ENCODE assay signal across 22 cellular contexts in genomic region chr1:98672184-98672583, GRCh38. TPM values are rescaled to one million over a fixed set of nuclear protein-coding genes. Genes with fewer than 3 reads are reported as not detected.
"Had no signal": no experiment of that assay in that cellular context is flagged by ENCODE, and none has a peak within 500 bp of the region (broad histone marks: within the 10 kb centered on the region; RNA-seq: fewer than 3 reads in every experiment).

No MANE protein-coding gene starts in this region.

- H3K4me3 ChIP-seq: gastrocnemius medialis, ovary, prostate gland, spleen, upper lobe of left lung had no signal

- H3K9me3 Mint-ChIP-seq: activated naive CD4-positive, alpha-beta T cell treated with anti-CD3 and anti-CD28 coated beads, Interleukin-2, amount 50 U/mL, for 72 hours had no signal

- H3K27me3 ChIP-seq: brain microvascular endothelial cell, gastrocnemius medialis, neutrophil, ovary, spleen, upper lobe of left lung had no signal

- H3K27ac Mint-ChIP-seq: activated CD8-positive, alpha-beta T cell treated with anti-CD3 and anti-CD28 coated beads, Interleukin-2, amount 10 ng/mL, durations not matched to agents 7 days and 5 days; activated naive CD4-positive, alpha-beta T cell treated with anti-CD3 and anti-CD28 coated beads, Interleukin-2, amount 50 U/mL, for 72 hours; natural killer cell treated with Interleukin-12 subunit alpha and Interleukin-12 subunit beta and Interleukin-15 and Interleukin-18, amount 100 ng/mL, for 72 hours had no signal

- H3K36me3 ChIP-seq: brain microvascular endothelial cell, gastrocnemius medialis, neutrophil, ovary, prostate gland, spleen, upper lobe of left lung, WERI-Rb-1 had no signal

- DNase-seq: activated CD4-positive, alpha-beta T cell treated with anti-CD3 and anti-CD28 coated beads for 1 hour; activated CD4-positive, alpha-beta T cell treated with anti-CD3 and anti-CD28 coated beads, Interleukin-2, amount 50 U/mL, for 1 hour; activated CD8-positive, alpha-beta T cell treated with anti-CD3 and anti-CD28 coated beads, Interleukin-2, amount 10 ng/mL, durations not matched to agents 7 days and 5 days; activated gamma-delta T cell treated with Interleukin-2 at 50 U/mL for 16 hours; aorta; brain microvascular endothelial cell; central memory CD4-positive, alpha-beta T cell; effector memory CD4-positive, alpha-beta T cell; gastrocnemius medialis; head of caudate nucleus; hypothalamus; left ventricle myocardium superior; ovary; spleen; stimulated activated CD4-positive, alpha-beta T cell treated with anti-CD3 and anti-CD28 coated beads, Interleukin-4, amount 100 ng/mL, for 1 hour; stimulated activated naive CD4-positive, alpha-beta T cell; upper lobe of left lung; WERI-Rb-1 had no signal

- H3K36me3 Mint-ChIP-seq: activated naive CD4-positive, alpha-beta T cell treated with anti-CD3 and anti-CD28 coated beads, Interleukin-2, amount 50 U/mL, for 72 hours; natural killer cell treated with Interleukin-12 subunit alpha and Interleukin-12 subunit beta and Interleukin-15 and Interleukin-18, amount 100 ng/mL, for 72 hours had no signal

- H3K27ac ChIP-seq: brain microvascular endothelial cell, gastrocnemius medialis, neutrophil, ovary, prostate gland, spleen, upper lobe of left lung, WERI-Rb-1 had no signal

- H3K4me1 ChIP-seq: prostate gland, spleen had no signal

- H3K4me3 Mint-ChIP-seq: activated CD8-positive, alpha-beta T cell treated with anti-CD3 and anti-CD28 coated beads, Interleukin-2, amount 10 ng/mL, durations not matched to agents 7 days and 5 days; natural killer cell treated with Interleukin-12 subunit alpha and Interleukin-12 subunit beta and Interleukin-15 and Interleukin-18, amount 100 ng/mL, for 72 hours had no signal

- H3K9me3 ChIP-seq: gastrocnemius medialis, neutrophil, ovary, prostate gland, spleen, upper lobe of left lung had no signal

RNA-seq across cellular contexts. Expression of gene SNX7, which starts 10.7 kb away (rescaled TPM):
- total RNA-seq: activated CD8-positive, alpha-beta T cell treated with anti-CD3 and anti-CD28 coated beads, Interleukin-2, amount 10 ng/mL, durations not matched to agents 7 days and 5 days had no signal
